In genomic region chr12:7206691-7207090, GRCh38 we compare ENCODE assay signal across 20 cellular contexts. TPM values are rescaled to one million over a fixed set of nuclear protein-coding genes. Genes with fewer than 3 reads are reported as not detected.
DNase-seq lines count a peak whose midpoint lies in the region; ATAC-seq and TF ChIP-seq lines count a peak whose summit lies in the region.
"Had no signal": no experiment of that assay in that cellular context is flagged by ENCODE, and none has a peak within 500 bp of the region (broad histone marks: within the 10 kb centered on the region; RNA-seq: fewer than 3 reads in every experiment).

No MANE protein-coding gene starts in this region.

- no peak overlapping the region for H3K9ac ChIP-seq in SU-DHL-6 (ENCODE audit: low read length)
- H3K9ac ChIP-seq: BLaER1 treated with 17β-estradiol and CSF1 and Interleukin-3, amounts not matched to agents 10 nM and 100 nM; GM23248 had no signal

- no peak overlapping the region for H3K4me3 ChIP-seq in DOHH2 (ENCODE audit: low read length)
- H3K4me3 ChIP-seq in SU-DHL-6 (ENCODE audit: insufficient read depth, low read length, poor library complexity, severe bottlenecking), result no peak overlapping the region
- H3K4me3 ChIP-seq: A549; BLaER1 treated with 17β-estradiol and CSF1 and Interleukin-3, amounts not matched to agents 10 nM and 100 nM; GM23248 had no signal

- H3K36me3 ChIP-seq in DOHH2 (ENCODE audit: control insufficient read depth, low read length) (peaks cover 100% of the 10 kb centered on the region), SU-DHL-6 (ENCODE audit: low read length) (peaks cover 53% of the 10 kb centered on the region)

- peaks cover 77% of the 10 kb centered on the region for H3K36me3 Mint-ChIP-seq in mesothelial cell of epicardium

- H3K79me2 ChIP-seq in DOHH2 (ENCODE audit: control insufficient read depth, low read length), result no peaks in the 10 kb centered on the region
- H3K79me2 ChIP-seq in SU-DHL-6 (ENCODE audit: insufficient read depth, low read length), result no peaks in the 10 kb centered on the region

- H3K4me1 Mint-ChIP-seq in mesothelial cell of epicardium, result no peaks in the 10 kb centered on the region
- H3K4me1 Mint-ChIP-seq: CD8-positive, alpha-beta memory T cell had no signal

- H3F3A ChIP-seq in DOHH2 (ENCODE audit: control insufficient read depth, insufficient read depth) (no peaks in the 10 kb centered on the region), SU-DHL-6 (ENCODE audit: insufficient read depth) (no peaks in the 10 kb centered on the region)

- H3K9me3 Mint-ChIP-seq in mesothelial cell of epicardium, result peaks cover 10% of the 10 kb centered on the region

- ATAC-seq in GM21723 (IDR thresholded peaks at IDR 0.05; ENCODE audit: unreplicated experiment), result no peak
- ATAC-seq: A549 had no signal

- H3K27me3 Mint-ChIP-seq in mesothelial cell of epicardium (ENCODE audit: low read depth), result no peaks in the 10 kb centered on the region
- H3K27me3 Mint-ChIP-seq: CD4-positive, alpha-beta T cell; CD8-positive, alpha-beta memory T cell had no signal

- H4K20me1 ChIP-seq in DOHH2 (ENCODE audit: control insufficient read depth, insufficient read depth, low read depth, low read length) (no peaks in the 10 kb centered on the region), SU-DHL-6 (ENCODE audit: low read depth, low read length) (no peaks in the 10 kb centered on the region)
- H4K20me1 ChIP-seq: BLaER1 treated with 17β-estradiol and CSF1 and Interleukin-3, amounts not matched to agents 10 nM and 100 nM had no signal

- peak overlapping the region; percentile 10 for H3K27ac ChIP-seq in DOHH2 (ENCODE audit: low read depth, low read length)
- peak overlapping the region; percentile 55 for H3K27ac ChIP-seq in SU-DHL-6 (ENCODE audit: low read depth, low read length)
- H3K27ac ChIP-seq: A549; BLaER1 treated with 17β-estradiol and CSF1 and Interleukin-3, amounts not matched to agents 10 nM and 100 nM; GM23248 had no signal

- DNase-seq in NAMALWA (ENCODE audit: low spot score) (peak; percentile 76), GF-D8 (lab: John Stamatoyannopoulos, UW) (no peak), mesothelial cell of epicardium (ENCODE audit: low spot score in 2 of 2, unreplicated experiment in 2 of 2) (no peak)
- DNase-seq: 8988T; ACHN; AML-193; BE2C; CD4-positive, alpha-beta T cell; CD8-positive, alpha-beta memory T cell; DMS 273 treated with DMSO at 0.1 percent for 48 hours; DMS79; GM23248; H7; HCEC 1CT had no signal

- H3K9me2 ChIP-seq in DOHH2 (replicated peaks; ENCODE audit: control insufficient read depth, low read length), result no peaks in the 10 kb centered on the region
- H3K9me2 ChIP-seq in SU-DHL-6 (replicated peaks; ENCODE audit: insufficient read depth, low read length), result no peaks in the 10 kb centered on the region

- H3K4me2 ChIP-seq in DOHH2 (ENCODE audit: low read length) (peak overlapping the region; percentile 19), SU-DHL-6 (ENCODE audit: low read depth, low read length, poor library complexity, severe bottlenecking) (peak overlapping the region; percentile 41)
- H3K4me2 ChIP-seq: A549; BLaER1 treated with 17β-estradiol and CSF1 and Interleukin-3, amounts not matched to agents 10 nM and 100 nM had no signal

- TF ChIP-seq CTCF in DOHH2 (IDR thresholded peaks at IDR 0.05; ENCODE audit: low read depth, low read length, poor library complexity, severe bottlenecking) (no peak), SU-DHL-6 (IDR thresholded peaks at IDR 0.05; ENCODE audit: insufficient read depth, low read length, poor library complexity, severe bottlenecking) (no peak), mesothelial cell of epicardium (IDR thresholded peaks at IDR 0.05; ENCODE audit: unreplicated experiment) (no peak)

- H3K4me3 Mint-ChIP-seq in mesothelial cell of epicardium, result no peak overlapping the region
- H3K4me3 Mint-ChIP-seq: CD14-positive monocyte; CD4-positive, alpha-beta T cell; CD8-positive, alpha-beta memory T cell had no signal

- H3K4me1 ChIP-seq in DOHH2 (ENCODE audit: control insufficient read depth, low read length), result peaks cover 29% of the 10 kb centered on the region
- H3K4me1 ChIP-seq: A549, BE2C had no signal

- H2AFZ ChIP-seq in SU-DHL-6 (ENCODE audit: low read depth, low read length, severe bottlenecking), result no peak overlapping the region
- H2AFZ ChIP-seq: GM23248 had no signal

- H3K27ac Mint-ChIP-seq in mesothelial cell of epicardium, result no peak overlapping the region
- H3K27ac Mint-ChIP-seq: CD14-positive monocyte; CD4-positive, alpha-beta T cell had no signal

- no peaks in the 10 kb centered on the region for H3K9me3 ChIP-seq in DOHH2 (ENCODE audit: control insufficient read depth, insufficient read depth, low read length)
- no peaks in the 10 kb centered on the region for H3K9me3 ChIP-seq in SU-DHL-6 (ENCODE audit: insufficient read depth, low read length)
- H3K9me3 ChIP-seq: A549, BE2C had no signal

- no peaks in the 10 kb centered on the region for H3K27me3 ChIP-seq in DOHH2 (ENCODE audit: control insufficient read depth, low read length)
- no peaks in the 10 kb centered on the region for H3K27me3 ChIP-seq in SU-DHL-6 (ENCODE audit: low read length)
- H3K27me3 ChIP-seq: BE2C; BLaER1 treated with 17β-estradiol and CSF1 and Interleukin-3, amounts not matched to agents 10 nM and 100 nM had no signal

RNA-seq across cellular contexts. Expression of gene PEX5, which starts 17.2 kb away (rescaled TPM):
- 47.5 to 50.4 TPM (median 49.4 TPM) in 3 replicates for total RNA-seq in mesothelial cell of epicardium
